12 cellular contexts compared by ENCODE assay signal in the genomic region with DNA sequence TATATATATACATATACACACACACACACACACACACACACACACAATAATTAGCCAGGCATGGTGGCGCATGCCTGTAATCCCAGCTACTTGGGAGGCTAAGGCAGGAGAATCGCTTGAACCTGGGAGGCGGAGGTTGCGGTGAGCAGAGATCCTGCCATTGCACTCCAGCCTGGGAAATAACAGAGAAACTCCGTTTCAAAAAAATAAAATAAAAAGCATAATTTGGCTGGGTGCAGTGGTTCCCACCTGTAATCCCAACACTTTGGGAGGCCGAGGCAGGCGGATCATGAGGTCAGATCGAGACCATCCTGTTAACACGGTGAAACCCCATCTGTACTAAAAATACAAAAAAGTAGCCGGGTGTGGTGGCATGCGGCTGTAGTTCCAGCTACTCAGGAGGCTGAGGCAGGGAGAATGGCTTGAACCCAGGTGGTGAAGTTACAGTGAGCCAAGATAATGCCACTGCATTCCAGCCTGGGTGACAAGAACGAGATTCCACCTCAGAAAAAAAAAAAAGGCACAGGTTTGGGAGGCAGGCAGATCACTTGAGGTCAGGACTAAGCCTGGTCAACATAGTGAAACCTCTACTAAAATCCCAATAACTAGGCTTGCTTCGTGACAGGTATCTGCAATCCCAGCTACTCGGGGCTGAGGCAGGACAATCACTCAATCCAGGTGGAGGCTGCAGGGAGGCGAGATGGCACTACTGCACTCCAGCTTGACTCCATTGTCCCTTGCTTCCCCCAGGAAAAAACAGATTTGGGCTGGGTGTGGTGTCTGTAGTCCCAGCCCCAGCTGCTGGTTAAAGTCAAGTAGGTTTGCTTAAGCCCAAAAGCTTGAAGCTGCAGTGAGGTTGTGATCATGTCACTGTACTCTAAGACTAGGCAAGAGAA. TPM values are rescaled to one million over a fixed set of nuclear protein-coding genes. Genes with fewer than 3 reads are reported as not detected.
DNase-seq lines count a peak whose midpoint lies in the region; ATAC-seq, FAIRE-seq and TF ChIP-seq lines count a peak whose summit lies in the region.
"Had no signal": no experiment of that assay in that cellular context is flagged by ENCODE, and none has a peak within 500 bp of the region (broad histone marks: within the 10 kb centered on the region; RNA-seq: fewer than 3 reads in every experiment).

No MANE protein-coding gene starts in this region.

- H4K20me1 ChIP-seq in Karpas-422 (ENCODE audit: insufficient read depth, low read depth, low read length) = peaks cover 30% of the 10 kb centered on the region

- FAIRE-seq in D721Med (lab: Jason Lieb, UNC) = no peak

- intact Hi-C loops in colonic mucosa (cut with DNase I) = no loop called here

- H3K27me3 Mint-ChIP-seq in activated CD8-positive, alpha-beta T cell treated with anti-CD3 and anti-CD28 coated beads, Interleukin-2, amount 10 ng/mL, durations not matched to agents 7 days and 5 days (ENCODE audit: low read depth) = peaks cover 3% of the 10 kb centered on the region
- no peaks in the 10 kb centered on the region for H3K27me3 Mint-ChIP-seq in progenitor cell of endocrine pancreas

- H3K9me2 ChIP-seq in Karpas-422 (replicated peaks; ENCODE audit: insufficient read depth, low read length) = no peaks in the 10 kb centered on the region

- H3K27ac ChIP-seq in Karpas-422 (ENCODE audit: low read length) (no peak overlapping the region), colonic mucosa (no peak overlapping the region)
- H3K27ac ChIP-seq: suprapubic skin had no signal

- no peak overlapping the region for H3K9ac ChIP-seq in Karpas-422 (ENCODE audit: low read length)
- H3K9ac ChIP-seq in colonic mucosa (ENCODE audit: low read depth in 2 of 2, low read length in 2 of 2) = no peak overlapping the region

- no peaks in the 10 kb centered on the region for H3K9me3 Mint-ChIP-seq in activated CD8-positive, alpha-beta T cell treated with anti-CD3 and anti-CD28 coated beads, Interleukin-2, amount 10 ng/mL, durations not matched to agents 7 days and 5 days (ENCODE audit: insufficient read depth)
- H3K9me3 Mint-ChIP-seq in progenitor cell of endocrine pancreas (ENCODE audit: low read depth) = peaks cover 3% of the 10 kb centered on the region

- H2AFZ ChIP-seq in Karpas-422 (ENCODE audit: low read length) = no peak overlapping the region

- no peak for TF ChIP-seq CTCF in progenitor cell of endocrine pancreas (IDR thresholded peaks at IDR 0.05; ENCODE audit: unreplicated experiment)
- TF ChIP-seq CTCF in colonic mucosa (IDR thresholded peaks at IDR 0.05) = no peak
- no peak for TF ChIP-seq CTCF in D721Med (IDR thresholded peaks at IDR 0.05; ENCODE audit: insufficient read depth, missing control alignments)
- TF ChIP-seq CTCF in GM20000 (IDR thresholded peaks at IDR 0.05; ENCODE audit: extremely low read depth, missing control alignments) = no peak

- H3K4me3 ChIP-seq in Karpas-422 (ENCODE audit: low read length) (no peak overlapping the region), colonic mucosa (no peak overlapping the region)
- H3K4me3 ChIP-seq: suprapubic skin had no signal

- peak; percentile 13 for DNase-seq in SKM-1 treated with dmso at 0.1 percent for 144 hours (lab: John Stamatoyannopoulos, UW; ENCODE audit: unreplicated experiment)
- DNase-seq in SKM-1 (lab: John Stamatoyannopoulos, UW; ENCODE audit: unreplicated experiment) = no peak
- DNase-seq in Karpas-422 = peak; percentile 75
- no peak for DNase-seq in activated CD8-positive, alpha-beta T cell treated with anti-CD3 and anti-CD28 coated beads, Interleukin-2, amount 10 ng/mL, durations not matched to agents 7 days and 5 days
- DNase-seq in progenitor cell of endocrine pancreas (ENCODE audit: low spot score, unreplicated experiment) = no peak
- DNase-seq in colonic mucosa = no peak
- no peak for DNase-seq in D721Med (ENCODE audit: insufficient read length, low spot score)
- DNase-seq in GM20000 (ENCODE audit: low spot score) = no peak
- DNase-seq: C1 segment of cervical spinal cord had no signal

- H3K27me3 ChIP-seq in Karpas-422 (ENCODE audit: low read length) = no peaks in the 10 kb centered on the region
- H3K27me3 ChIP-seq in colonic mucosa = no peaks in the 10 kb centered on the region
- H3K27me3 ChIP-seq: suprapubic skin had no signal

- POLR2A ChIA-PET in activated CD8-positive, alpha-beta T cell treated with anti-CD3 and anti-CD28 coated beads, Interleukin-2, amount 10 ng/mL, durations not matched to agents 7 days and 5 days (lab: Charles Lee) = interaction anchor here (0.6 to 10.5 kb wide), 5 partner anchors 8 to 83 kb away, joined by 3 to 507 read pairs (median 5); a partner anchor contains a TSS

- no peak overlapping the region for H3K4me2 ChIP-seq in Karpas-422 (ENCODE audit: low read depth, low read length, poor library complexity, severe bottlenecking)

- H3K36me3 Mint-ChIP-seq in activated CD8-positive, alpha-beta T cell treated with anti-CD3 and anti-CD28 coated beads, Interleukin-2, amount 10 ng/mL, durations not matched to agents 7 days and 5 days (ENCODE audit: low read depth) = peaks cover 48% of the 10 kb centered on the region
- H3K36me3 Mint-ChIP-seq in progenitor cell of endocrine pancreas (ENCODE audit: insufficient read depth) = peaks cover 28% of the 10 kb centered on the region

- H3K4me1 ChIP-seq in Karpas-422 (ENCODE audit: low read length) = peaks cover 33% of the 10 kb centered on the region
- peaks cover 10% of the 10 kb centered on the region for H3K4me1 ChIP-seq in colonic mucosa

- H3K4me1 Mint-ChIP-seq in activated CD8-positive, alpha-beta T cell treated with anti-CD3 and anti-CD28 coated beads, Interleukin-2, amount 10 ng/mL, durations not matched to agents 7 days and 5 days (ENCODE audit: low read depth) = peaks cover 36% of the 10 kb centered on the region
- H3K4me1 Mint-ChIP-seq in progenitor cell of endocrine pancreas (ENCODE audit: low read depth) = peaks cover 27% of the 10 kb centered on the region

- H3K9me3 ChIP-seq in Karpas-422 (ENCODE audit: low read length) (no peaks in the 10 kb centered on the region), colonic mucosa (no peaks in the 10 kb centered on the region)
- H3K9me3 ChIP-seq: suprapubic skin had no signal

- H3K79me2 ChIP-seq in Karpas-422 (ENCODE audit: low read length) = peaks cover 24% of the 10 kb centered on the region

- CTCF ChIA-PET in activated CD8-positive, alpha-beta T cell treated with anti-CD3 and anti-CD28 coated beads, Interleukin-2, amount 10 ng/mL, durations not matched to agents 7 days and 5 days (lab: Charles Lee) = interaction anchor here (2.0 kb wide), 1 partner anchor 30 kb away, joined by 5 read pairs; no protein-coding TSS in a partner anchor

- H3K27ac Mint-ChIP-seq in activated CD8-positive, alpha-beta T cell treated with anti-CD3 and anti-CD28 coated beads, Interleukin-2, amount 10 ng/mL, durations not matched to agents 7 days and 5 days = peak overlapping the region; percentile 62
- peak overlapping the region; percentile 71 for H3K27ac Mint-ChIP-seq in progenitor cell of endocrine pancreas

- peak overlapping the region; percentile 15 for H3K4me3 Mint-ChIP-seq in activated CD8-positive, alpha-beta T cell treated with anti-CD3 and anti-CD28 coated beads, Interleukin-2, amount 10 ng/mL, durations not matched to agents 7 days and 5 days
- H3K4me3 Mint-ChIP-seq in progenitor cell of endocrine pancreas (ENCODE audit: low read depth) = peak overlapping the region; percentile 7

- ATAC-seq in activated CD8-positive, alpha-beta T cell treated with anti-CD3 and anti-CD28 coated beads, Interleukin-2, amount 10 ng/mL, durations not matched to agents 7 days and 5 days = no peak

- H3K36me3 ChIP-seq in Karpas-422 (ENCODE audit: insufficient read depth, low read length) (peaks cover 38% of the 10 kb centered on the region), colonic mucosa (peaks cover 6% of the 10 kb centered on the region)

RNA-seq across cellular contexts. Expression of a gene that starts 11.8 kb away (rescaled TPM):
- total RNA-seq in Karpas-422 (2014; rRNA removed; shearing (Covaris generic); ENCODE audit: low replicate concordance) = 44.0 and 123 TPM in 2 replicates
- total RNA-seq in activated CD8-positive, alpha-beta T cell treated with anti-CD3 and anti-CD28 coated beads, Interleukin-2, amount 10 ng/mL, durations not matched to agents 7 days and 5 days = 10 to 100 TPM; 66.0 to 66.9 TPM
- total RNA-seq in progenitor cell of endocrine pancreas (55.8 and 60.3 TPM in 2 replicates), colonic mucosa (10 to 100 TPM; 27.4 to 43.3 TPM)

RNA-seq across cellular contexts. Expression of a gene that starts 18.5 kb away (rescaled TPM):
- total RNA-seq in Karpas-422 (2014; rRNA removed; shearing (Covaris generic); ENCODE audit: low replicate concordance) = 2.7 TPM in 1 of 2 replicates, not detected in the other
- total RNA-seq in activated CD8-positive, alpha-beta T cell treated with anti-CD3 and anti-CD28 coated beads, Interleukin-2, amount 10 ng/mL, durations not matched to agents 7 days and 5 days = not detected
- total RNA-seq in progenitor cell of endocrine pancreas (not detected in 2 replicates), colonic mucosa (not detected)
- total RNA-seq: epithelial cell of proximal tubule; suprapubic skin; T-helper 1 cell treated with Interleukin-12 subunit alpha and Interleukin-12 subunit beta and Interleukin-4 antibody, amounts not matched to agents 30 ng/mL and 1 ng/mL, for 36 hours had no signal

RNA-seq across cellular contexts. Expression of a gene that starts 19.3 kb away (rescaled TPM):
- total RNA-seq in Karpas-422 (2014; rRNA removed; shearing (Covaris generic); ENCODE audit: low replicate concordance) = 30.0 and 39.9 TPM in 2 replicates
- total RNA-seq in activated CD8-positive, alpha-beta T cell treated with anti-CD3 and anti-CD28 coated beads, Interleukin-2, amount 10 ng/mL, durations not matched to agents 7 days and 5 days = 10 to 100 TPM; 30.4 to 32.7 TPM
- total RNA-seq in progenitor cell of endocrine pancreas = 39.3 and 45.3 TPM in 2 replicates
- total RNA-seq in colonic mucosa = 10 to 100 TPM; 38.0 to 43.3 TPM

RNA-seq across cellular contexts. Expression of a gene that starts 29.5 kb away (rescaled TPM):
- 167 and 208 TPM in 2 replicates for total RNA-seq in Karpas-422 (2014; rRNA removed; shearing (Covaris generic); ENCODE audit: low replicate concordance)
- 100 to 1,000 TPM; 190 to 202 TPM for total RNA-seq in activated CD8-positive, alpha-beta T cell treated with anti-CD3 and anti-CD28 coated beads, Interleukin-2, amount 10 ng/mL, durations not matched to agents 7 days and 5 days
- total RNA-seq in progenitor cell of endocrine pancreas = 140 and 180 TPM in 2 replicates
- total RNA-seq in colonic mucosa = 100 to 1,000 TPM in 1 of 2 donors, 10 to 100 TPM in 1; 70.4 to 116 TPM

RNA-seq across cellular contexts. Expression of a gene that starts 45.9 kb away (rescaled TPM):
- total RNA-seq in Karpas-422 (2014; rRNA removed; shearing (Covaris generic); ENCODE audit: low replicate concordance) = 37.5 and 41.1 TPM in 2 replicates
- total RNA-seq in activated CD8-positive, alpha-beta T cell treated with anti-CD3 and anti-CD28 coated beads, Interleukin-2, amount 10 ng/mL, durations not matched to agents 7 days and 5 days = 100 to 1,000 TPM; 110 to 111 TPM
- total RNA-seq in progenitor cell of endocrine pancreas (120 and 130 TPM in 2 replicates), colonic mucosa (10 to 100 TPM; 39.2 to 50.9 TPM)

Comparison
In these comparisons a context has a peak if more than half of its experiments do, and no peak if none do; other contexts are left out.
1. DNase-seq: peak in SKM-1 treated with dmso at 0.1 percent for 144 hours (single experiment) and Karpas-422 (single experiment); none in SKM-1 (single experiment), activated CD8-positive, alpha-beta T cell treated with anti-CD3 and anti-CD28 coated beads, Interleukin-2, amount 10 ng/mL, durations not matched to agents 7 days and 5 days (single experiment), progenitor cell of endocrine pancreas (single experiment), colonic mucosa (single experiment), D721Med (single experiment) and GM20000 (single experiment).